22 cellular contexts compared by ENCODE assay signal in genomic region chr18:55983433-55983832, GRCh38.
DNase-seq lines count a peak whose midpoint lies in the region; ATAC-seq and TF ChIP-seq lines count a peak whose summit lies in the region.
"Had no signal": no experiment of that assay in that cellular context is flagged by ENCODE, and none has a peak within 500 bp of the region (broad histone marks: within the 10 kb centered on the region; RNA-seq: fewer than 3 reads in every experiment).

No MANE protein-coding gene starts in this region.

- 0 out of 2 replicates have a peak, but pooled peaks cover 7% of the 10 kb centered on the region for H3K9me3 ChIP-seq in SK-N-SH
- H3K9me3 ChIP-seq in trophoblast cell (ENCODE audit: insufficient read depth, low read depth, low read length): no peaks in the 10 kb centered on the region
- H3K9me3 ChIP-seq in CD8-positive, alpha-beta memory T cell (ENCODE audit: low read length): no peaks in the 10 kb centered on the region
- H3K9me3 ChIP-seq: thyroid gland had no signal

- DNase-seq in EL (peak; percentile 12), SK-N-SH (no peak), fibroblast of peridontal ligament (ENCODE audit: extremely low read depth) (peak; percentile 43), trophoblast cell (no peak), islet precursor cell (no peak)
- DNase-seq in activated T-cell treated with anti-CD3 and anti-CD28 coated beads, Interleukin-2, amount 50 U/mL, for 4 hours: no peak
- DNase-seq in CD8-positive, alpha-beta memory T cell: no peak
- DNase-seq: activated CD4-positive, alpha-beta T cell treated with anti-CD3 and anti-CD28 coated beads for 4 hours; activated naive CD8-positive, alpha-beta T cell treated with anti-CD3 and anti-CD28 coated beads, Interleukin-2, amount 10 ng/mL, durations not matched to agents 7 days and 5 days; CD4-positive, alpha-beta memory T cell; effector memory CD4-positive, alpha-beta T cell; GF-D8; left lung; NCI-H1092; NCI-H2029 treated with DMSO at 0.1 percent for 48 hours; NCI-H226; SHP77 treated with DMSO at 0.1 percent for 48 hours; stimulated activated CD4-positive, alpha-beta T cell treated with anti-CD3 and anti-CD28 coated beads, Interleukin-12 subunit alpha, Interleukin-12 subunit beta, amount 100 ng/mL, for 4 hours; T-helper 17 cell; thyroid gland had no signal

- no peak overlapping the region for H2BK120ac ChIP-seq in trophoblast cell (ENCODE audit: insufficient read depth, low read length, poor library complexity)

- H4K8ac ChIP-seq in trophoblast cell (ENCODE audit: low read depth, low read length): peak overlapping the region; percentile 11

- H3K9me3 Mint-ChIP-seq in activated T-cell treated with anti-CD3 and anti-CD28 coated beads, Interleukin-2, amount 50 U/mL, for 4 hours: peaks cover 10% of the 10 kb centered on the region
- peaks cover 2 to 16% (median 7%) of the 10 kb centered on the region in 5 donors for H3K9me3 Mint-ChIP-seq in CD8-positive, alpha-beta memory T cell

- CTCF ChIA-PET in SK-N-SH (lab: Yijun Ruan, JAX): no interaction called here
- CTCF ChIA-PET in CD8-positive, alpha-beta memory T cell (lab: Charles Lee): no interaction called here

- H3K27ac ChIP-seq in SK-N-SH (ENCODE audit: low read depth in 2 of 2, low read length in 1 of 2) (peak overlapping the region; percentile 45 to 87; a peak in 3 of 4 replicates), trophoblast cell (ENCODE audit: low read depth, low read length) (no peak overlapping the region)
- no peak overlapping the region for H3K27ac ChIP-seq in CD8-positive, alpha-beta memory T cell (ENCODE audit: low read depth, low read length)
- H3K27ac ChIP-seq: left lung, thyroid gland had no signal

- no peak overlapping the region for H2AK5ac ChIP-seq in trophoblast cell (ENCODE audit: low read length)

- no peak overlapping the region for H3K14ac ChIP-seq in trophoblast cell (ENCODE audit: low read length)

- H3K36me3 Mint-ChIP-seq in activated T-cell treated with anti-CD3 and anti-CD28 coated beads, Interleukin-2, amount 50 U/mL, for 4 hours (ENCODE audit: insufficient read depth): no peaks in the 10 kb centered on the region
- no peaks in the 10 kb centered on the region for H3K36me3 Mint-ChIP-seq in CD8-positive, alpha-beta memory T cell
- H3K36me3 Mint-ChIP-seq: activated naive CD8-positive, alpha-beta T cell treated with anti-CD3 and anti-CD28 coated beads, Interleukin-2, amount 10 ng/mL, durations not matched to agents 7 days and 5 days; CD4-positive, alpha-beta memory T cell had no signal

- H3K4me3 ChIP-seq in SK-N-SH (ENCODE audit: low read depth in 2 of 2, low read length in 1 of 2) (no peak overlapping the region), trophoblast cell (ENCODE audit: low read depth, low read length) (no peak overlapping the region)
- H3K4me3 ChIP-seq in CD8-positive, alpha-beta memory T cell (ENCODE audit: low read length): no peak overlapping the region
- H3K4me3 ChIP-seq: left lung, thyroid gland had no signal

- no peak overlapping the region for H2BK5ac ChIP-seq in trophoblast cell (ENCODE audit: low read depth, low read length, poor library complexity)

- no peak for TF ChIP-seq EP300 in SK-N-SH (IDR thresholded peaks at IDR 0.05; ENCODE audit: borderline replicate concordance in 1 of 2, low read depth in 1 of 2, low read length in 1 of 2)

- peak overlapping the region in 1 of 8 donors; percentile 9 for H3K27ac Mint-ChIP-seq in CD8-positive, alpha-beta memory T cell
- H3K27ac Mint-ChIP-seq: activated naive CD8-positive, alpha-beta T cell treated with anti-CD3 and anti-CD28 coated beads, Interleukin-2, amount 10 ng/mL, durations not matched to agents 7 days and 5 days; CD4-positive, alpha-beta memory T cell; stimulated activated naive CD8-positive, alpha-beta T cell treated with anti-CD3 and anti-CD28 coated beads, Interleukin-15, Interleukin-2, amounts not matched to agents 100 ng/mL and 50 ng/mL, for 24 hours; T-helper 17 cell had no signal

- H3K9me2 ChIP-seq in SK-N-SH: no peaks in the 10 kb centered on the region

- POLR2A ChIA-PET in SK-N-SH (lab: Yijun Ruan, JAX): no interaction called here
- POLR2A ChIA-PET in CD8-positive, alpha-beta memory T cell (lab: Charles Lee): no interaction called here

- H3K4me1 Mint-ChIP-seq in activated T-cell treated with anti-CD3 and anti-CD28 coated beads, Interleukin-2, amount 50 U/mL, for 4 hours (ENCODE audit: low read depth): no peaks in the 10 kb centered on the region
- H3K4me1 Mint-ChIP-seq in CD8-positive, alpha-beta memory T cell: no peaks in the 10 kb centered on the region
- H3K4me1 Mint-ChIP-seq: activated naive CD8-positive, alpha-beta T cell treated with anti-CD3 and anti-CD28 coated beads, Interleukin-2, amount 10 ng/mL, durations not matched to agents 7 days and 5 days; CD4-positive, alpha-beta memory T cell; T-helper 17 cell had no signal

- no peak overlapping the region for H3K18ac ChIP-seq in trophoblast cell (ENCODE audit: low read length)

- no peaks in the 10 kb centered on the region for H4K20me1 ChIP-seq in SK-N-SH (ENCODE audit: insufficient read depth)

- no peaks in the 10 kb centered on the region for H3K79me1 ChIP-seq in trophoblast cell (ENCODE audit: low read length)

- H3K27me3 Mint-ChIP-seq in activated T-cell treated with anti-CD3 and anti-CD28 coated beads, Interleukin-2, amount 50 U/mL, for 4 hours (ENCODE audit: low read depth): no peaks in the 10 kb centered on the region
- no peaks in the 10 kb centered on the region for H3K27me3 Mint-ChIP-seq in CD8-positive, alpha-beta memory T cell
- H3K27me3 Mint-ChIP-seq: activated naive CD8-positive, alpha-beta T cell treated with anti-CD3 and anti-CD28 coated beads, Interleukin-2, amount 10 ng/mL, durations not matched to agents 7 days and 5 days; CD4-positive, alpha-beta memory T cell; stimulated activated naive CD8-positive, alpha-beta T cell treated with anti-CD3 and anti-CD28 coated beads, Interleukin-15, Interleukin-2, amounts not matched to agents 100 ng/mL and 50 ng/mL, for 24 hours; T-helper 17 cell had no signal

- H3K79me2 ChIP-seq in SK-N-SH (ENCODE audit: insufficient read depth) (no peaks in the 10 kb centered on the region), trophoblast cell (ENCODE audit: control insufficient read depth, insufficient read depth, low read length, poor library complexity) (no peaks in the 10 kb centered on the region)

- no peak overlapping the region for H3K23ac ChIP-seq in trophoblast cell (ENCODE audit: low read length)

- H4K12ac ChIP-seq in trophoblast cell (ENCODE audit: low read depth, low read length): no peak overlapping the region

- H3K4ac ChIP-seq in trophoblast cell (ENCODE audit: low read depth, low read length): no peak overlapping the region

- TF ChIP-seq CTCF in SK-N-SH (IDR thresholded peaks at IDR 0.05): no peak

- H2BK12ac ChIP-seq in trophoblast cell (ENCODE audit: low read length): no peak overlapping the region

- ATAC-seq in GM18861 (IDR thresholded peaks at IDR 0.05; ENCODE audit: unreplicated experiment): no peak
- no peak for ATAC-seq in activated T-cell treated with anti-CD3 and anti-CD28 coated beads, Interleukin-2, amount 50 U/mL, for 4 hours
- ATAC-seq: left lung, T-helper 17 cell had no signal

- no peak for TF ChIP-seq RAD21 in SK-N-SH (IDR thresholded peaks at IDR 0.05; ENCODE audit: low read length)

- peak overlapping the region; percentile 51 for H3K4me2 ChIP-seq in SK-N-SH
- no peak overlapping the region for H3K4me2 ChIP-seq in trophoblast cell (ENCODE audit: low read length)

- peak overlapping the region; percentile 23; the same call in 1 of the 2 replicates for H2AFZ ChIP-seq in SK-N-SH (ENCODE audit: low read depth)
- no peak overlapping the region for H2AFZ ChIP-seq in trophoblast cell (ENCODE audit: insufficient read depth, low read length, poor library complexity)

- no peaks in the 10 kb centered on the region for H3K27me3 ChIP-seq in SK-N-SH (ENCODE audit: insufficient read depth)
- no peaks in the 10 kb centered on the region for H3K27me3 ChIP-seq in trophoblast cell (ENCODE audit: insufficient read depth, low read length)
- H3K27me3 ChIP-seq in CD8-positive, alpha-beta memory T cell (ENCODE audit: insufficient read depth, low read length, poor library complexity, severe bottlenecking): no peaks in the 10 kb centered on the region
- H3K27me3 ChIP-seq: left lung, thyroid gland had no signal

- H3K9ac ChIP-seq in SK-N-SH: no peak overlapping the region
- no peak overlapping the region for H3K9ac ChIP-seq in trophoblast cell (ENCODE audit: low read length)

- no peak overlapping the region for H3K4me3 Mint-ChIP-seq in activated T-cell treated with anti-CD3 and anti-CD28 coated beads, Interleukin-2, amount 50 U/mL, for 4 hours
- no peak overlapping the region for H3K4me3 Mint-ChIP-seq in CD8-positive, alpha-beta memory T cell
- H3K4me3 Mint-ChIP-seq: activated naive CD8-positive, alpha-beta T cell treated with anti-CD3 and anti-CD28 coated beads, Interleukin-2, amount 10 ng/mL, durations not matched to agents 7 days and 5 days; CD4-positive, alpha-beta memory T cell; stimulated activated naive CD8-positive, alpha-beta T cell treated with anti-CD3 and anti-CD28 coated beads, Interleukin-15, Interleukin-2, amounts not matched to agents 100 ng/mL and 50 ng/mL, for 24 hours; T-helper 17 cell had no signal

- no peak overlapping the region for H4K91ac ChIP-seq in trophoblast cell (ENCODE audit: low read depth, low read length)

- WGBS in SK-N-SH (ENCODE audit: low lambda C conversion rate): 57% methylated on average over 1 of the region's 1 CpG
- no CpG with 5 or more reads among the region's 1 CpG for WGBS in trophoblast cell (ENCODE audit: extremely low coverage, insufficient coverage, insufficient read length)

- H3K36me3 ChIP-seq in SK-N-SH (replicated peaks in 1 of 2; ENCODE audit: control insufficient read depth in 1 of 2, insufficient read depth in 2 of 2, low read length in 1 of 2) (no peaks in the 10 kb centered on the region), trophoblast cell (ENCODE audit: control insufficient read depth in 1 of 2, insufficient read depth in 2 of 2, low read length in 2 of 2) (no peaks in the 10 kb centered on the region)
- no peaks in the 10 kb centered on the region for H3K36me3 ChIP-seq in CD8-positive, alpha-beta memory T cell (ENCODE audit: insufficient read depth, low read length)
- H3K36me3 ChIP-seq: left lung, thyroid gland had no signal

- H3K4me1 ChIP-seq in SK-N-SH (ENCODE audit: control insufficient read depth in 1 of 2, insufficient read depth in 2 of 2, low read depth in 1 of 2, low read length in 1 of 2) (no peaks in the 10 kb centered on the region; a peak in 2 of 4 replicates), trophoblast cell (ENCODE audit: control insufficient read depth in 1 of 2, insufficient read depth in 2 of 2, low read length in 2 of 2) (peaks cover 0 to 4% of the 10 kb centered on the region in 2 experiments)
- H3K4me1 ChIP-seq in CD8-positive, alpha-beta memory T cell (ENCODE audit: insufficient read depth, low read length): no peaks in the 10 kb centered on the region
- H3K4me1 ChIP-seq: left lung, thyroid gland had no signal

- H3F3A ChIP-seq in SK-N-SH (replicated peaks; ENCODE audit: insufficient read depth): no peaks in the 10 kb centered on the region

TF ChIP-seq in SK-N-SH, 30 proteins besides CTCF, POLR2A, EP300 and RAD21 (continues in another document):
- TF ChIP-seq CHD2 (IDR thresholded peaks at IDR 0.05; ENCODE audit: low read length, partially characterized antibody): no peak

Comparison
In these comparisons a context has a peak if more than half of its experiments do, and no peak if none do; other contexts are left out.
1. DNase-seq: peak in EL (single experiment) and fibroblast of peridontal ligament (single experiment); none in SK-N-SH (single experiment), trophoblast cell (0 of 2), activated T-cell treated with anti-CD3 and anti-CD28 coated beads, Interleukin-2, amount 50 U/mL, for 4 hours (single experiment), CD8-positive, alpha-beta memory T cell (0 of 5) and islet precursor cell (single experiment).
2. H3K27ac ChIP-seq: peak in SK-N-SH (2 of 2); none in trophoblast cell (single experiment) and CD8-positive, alpha-beta memory T cell (single experiment).